Comparison of ENCODE assay signal across 19 cellular contexts in genomic region chr9:131980267-131980916, GRCh38.
DNase-seq lines count a peak whose midpoint lies in the region; ATAC-seq and TF ChIP-seq lines count a peak whose summit lies in the region.
"Had no signal": no experiment of that assay in that cellular context is flagged by ENCODE, and none has a peak within 500 bp of the region (broad histone marks: within the 10 kb centered on the region; RNA-seq: fewer than 3 reads in every experiment).

No MANE protein-coding gene starts in this region.

- no peaks in the 10 kb centered on the region for H3K9me3 ChIP-seq in PC-9 (ENCODE audit: insufficient read depth, low read depth)

- H3F3A ChIP-seq in PC-9 (ENCODE audit: insufficient read depth, low read depth), result no peaks in the 10 kb centered on the region

- H3K4me3 Mint-ChIP-seq in brain, result peak overlapping the region in 2 of 5 experiments; percentile 5 to 39
- no peak overlapping the region for H3K4me3 Mint-ChIP-seq in nephron progenitor cell
- H3K4me3 Mint-ChIP-seq: activated B cell treated with CpG ODN at 0.5 μM for 24 hours; activated naive CD4-positive, alpha-beta T cell treated with anti-CD3 and anti-CD28 coated beads, Interleukin-2, amount 50 U/mL, for 24 hours had no signal

- no peak overlapping the region for H3K4me2 ChIP-seq in PC-9

- H3K27me3 Mint-ChIP-seq in brain, result no peaks in the 10 kb centered on the region
- peaks cover 3% of the 10 kb centered on the region for H3K27me3 Mint-ChIP-seq in nephron progenitor cell (ENCODE audit: low read depth, poor library complexity)
- H3K27me3 Mint-ChIP-seq: activated B cell treated with CpG ODN at 0.5 μM for 24 hours; activated naive CD4-positive, alpha-beta T cell treated with anti-CD3 and anti-CD28 coated beads, Interleukin-2, amount 50 U/mL, for 24 hours had no signal

- CTCF ChIA-PET in PC-9 (lab: Charles Lee), result no interaction called here

- no peak for ATAC-seq in GM19324 (IDR thresholded peaks at IDR 0.05; ENCODE audit: low FRiP score, unreplicated experiment)
- ATAC-seq: GM12878 had no signal

- no TSS peak for BruUV-seq in PC-9 (replicated peaks; lab: Mats Ljungman, UMichigan)

- no peak for TF ChIP-seq CTCF in brain (conservative IDR thresholded peaks at IDR 0.05)
- no peak for TF ChIP-seq CTCF in nephron progenitor cell (IDR thresholded peaks at IDR 0.05)
- TF ChIP-seq CTCF in PC-9 (conservative IDR thresholded peaks at IDR 0.05), result no peak

- TF ChIP-seq EP300 in Ishikawa (IDR thresholded peaks at IDR 0.05; ENCODE audit: borderline replicate concordance), result no peak

- peak overlapping the region in 3 of 5 experiments; percentile 54 to 77 (median 67) for H3K27ac Mint-ChIP-seq in brain
- no peak overlapping the region for H3K27ac Mint-ChIP-seq in nephron progenitor cell
- H3K27ac Mint-ChIP-seq: activated B cell treated with CpG ODN at 0.5 μM for 24 hours; activated naive CD4-positive, alpha-beta T cell treated with anti-CD3 and anti-CD28 coated beads, Interleukin-2, amount 50 U/mL, for 24 hours had no signal

- intact Hi-C loops in PC-9 (cut with micrococcal nuclease; ENCODE audit: unreplicated experiment), result no loop called here

- H3K9me2 ChIP-seq in PC-9 (ENCODE audit: insufficient read depth), result no peaks in the 10 kb centered on the region

- H3K4me1 Mint-ChIP-seq in brain (peaks cover 63% of the 10 kb centered on the region), nephron progenitor cell (peaks cover 35% of the 10 kb centered on the region)

- H3K36me3 ChIP-seq in PC-9 (ENCODE audit: low read depth), result no peaks in the 10 kb centered on the region

- no peak overlapping the region for H2AFZ ChIP-seq in PC-9

- DNase-seq in Ammon's horn (ENCODE audit: low spot score), result peak; percentile 61
- peak; percentile 72 for DNase-seq in medulla oblongata (ENCODE audit: extremely low spot score)
- no peak for DNase-seq in nephron progenitor cell
- DNase-seq in occipital lobe (lab: John Stamatoyannopoulos, UW), result no peak
- DNase-seq in PC-9, result no peak
- DNase-seq: ACHN, activated B cell treated with CpG ODN at 0.5 μM for 24 hours, aorta, H7, mammary epithelial cell, NCI-H1436, NCI-H774 had no signal

- no peaks in the 10 kb centered on the region for H3K79me2 ChIP-seq in PC-9 (ENCODE audit: low read depth)

- no peaks in the 10 kb centered on the region for H3K9me3 Mint-ChIP-seq in brain
- H3K9me3 Mint-ChIP-seq in nephron progenitor cell, result no peaks in the 10 kb centered on the region
- H3K9me3 Mint-ChIP-seq: activated B cell treated with CpG ODN at 0.5 μM for 24 hours; activated naive CD4-positive, alpha-beta T cell treated with anti-CD3 and anti-CD28 coated beads, Interleukin-2, amount 50 U/mL, for 24 hours had no signal

- H3K36me3 Mint-ChIP-seq in brain (peaks cover 4% of the 10 kb centered on the region), nephron progenitor cell (ENCODE audit: low read depth) (no peaks in the 10 kb centered on the region)

- TF ChIP-seq RAD21 in Ishikawa (IDR thresholded peaks at IDR 0.05; ENCODE audit: low read depth), result no peak

- H4K20me1 ChIP-seq in PC-9 (ENCODE audit: insufficient read depth), result 0 out of 2 replicates have a peak, but pooled peaks cover 2% of the 10 kb centered on the region

- no peak overlapping the region for H3K4me3 ChIP-seq in PC-9
- H3K4me3 ChIP-seq: GM12878, skin epidermis had no signal

- no peaks in the 10 kb centered on the region for H3K27me3 ChIP-seq in PC-9 (ENCODE audit: insufficient read depth, low read depth)

- H3K27ac ChIP-seq in PC-9, result no peak overlapping the region
- H3K27ac ChIP-seq: C4-2B, skin epidermis had no signal

- H3K4me1 ChIP-seq in PC-9 (replicated peaks; ENCODE audit: insufficient read depth), result no peaks in the 10 kb centered on the region

- POLR2A ChIA-PET in PC-9 (lab: Charles Lee; ENCODE audit: unreplicated experiment), result no interaction called here

TF ChIP-seq in Ishikawa, 13 proteins besides CTCF, POLR2A, EP300 and RAD21:
- TF ChIP-seq CEBPB (IDR thresholded peaks at IDR 0.05) (peak; percentile 31; the same call in 1 of the 2 replicates), TEAD4 (IDR thresholded peaks at IDR 0.05) (no peak), ZBTB7A (IDR thresholded peaks at IDR 0.05; ENCODE audit: low read depth) (no peak)

Comparison
In these comparisons a context has a peak if more than half of its experiments do, and no peak if none do; other contexts are left out.
1. DNase-seq: peak in Ammon's horn (single experiment) and medulla oblongata (single experiment); none in nephron progenitor cell (single experiment), occipital lobe (single experiment) and PC-9 (0 of 2).